Comparison of ENCODE assay signal across 1 cellular context in the genomic region with DNA sequence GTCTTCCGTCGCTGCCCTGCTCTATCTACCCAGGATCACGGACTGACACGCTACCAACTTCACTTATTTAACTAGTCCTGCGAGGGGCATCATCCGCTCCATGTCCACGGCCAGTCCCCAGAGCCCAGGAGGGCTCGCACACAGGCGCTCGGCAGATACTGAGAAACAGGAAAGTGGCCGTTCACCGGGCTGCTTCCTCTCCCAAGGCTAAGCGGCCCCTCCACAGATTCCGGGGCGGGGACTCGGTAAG.
TF ChIP-seq lines count a peak whose summit lies in the region.

No MANE protein-coding gene starts in this region.

TF ChIP-seq in HepG2, 621 proteins besides CTCF, POLR2A, EP300 and RAD21 (continued from another document and continues in another):
- TF ChIP-seq, protein P1, sequence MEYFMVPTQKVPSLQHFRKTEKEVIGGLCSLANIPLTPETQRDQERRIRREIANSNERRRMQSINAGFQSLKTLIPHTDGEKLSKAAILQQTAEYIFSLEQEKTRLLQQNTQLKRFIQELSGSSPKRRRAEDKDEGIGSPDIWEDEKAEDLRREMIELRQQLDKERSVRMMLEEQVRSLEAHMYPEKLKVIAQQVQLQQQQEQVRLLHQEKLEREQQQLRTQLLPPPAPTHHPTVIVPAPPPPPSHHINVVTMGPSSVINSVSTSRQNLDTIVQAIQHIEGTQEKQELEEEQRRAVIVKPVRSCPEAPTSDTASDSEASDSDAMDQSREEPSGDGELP (IDR thresholded peaks at IDR 0.05; ENCODE audit: borderline replicate concordance, low read depth) = no peak
- TF ChIP-seq, protein P2, sequence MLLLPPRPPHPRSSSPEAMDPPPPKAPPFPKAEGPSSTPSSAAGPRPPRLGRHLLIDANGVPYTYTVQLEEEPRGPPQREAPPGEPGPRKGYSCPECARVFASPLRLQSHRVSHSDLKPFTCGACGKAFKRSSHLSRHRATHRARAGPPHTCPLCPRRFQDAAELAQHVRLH (CRISPR knock-in tag; IDR thresholded peaks at IDR 0.05; ENCODE audit: borderline replicate concordance, low read depth) = peak; percentile 9; the same call in 1 of the 2 replicates
- no peak for TF ChIP-seq KDM5A (IDR thresholded peaks at IDR 0.05; ENCODE audit: borderline replicate concordance, low read length)
- no peak for TF ChIP-seq NFKB2 (CRISPR knock-in tag; IDR thresholded peaks at IDR 0.05; ENCODE audit: borderline replicate concordance)
- TF ChIP-seq ZNF761 (CRISPR knock-in tag; conservative IDR thresholded peaks at IDR 0.05) = no peak; the same call in 1 of the 2 replicates
- TF ChIP-seq ZNF33B (CRISPR knock-in tag; IDR thresholded peaks at IDR 0.05) = no peak
- TF ChIP-seq, protein P3, sequence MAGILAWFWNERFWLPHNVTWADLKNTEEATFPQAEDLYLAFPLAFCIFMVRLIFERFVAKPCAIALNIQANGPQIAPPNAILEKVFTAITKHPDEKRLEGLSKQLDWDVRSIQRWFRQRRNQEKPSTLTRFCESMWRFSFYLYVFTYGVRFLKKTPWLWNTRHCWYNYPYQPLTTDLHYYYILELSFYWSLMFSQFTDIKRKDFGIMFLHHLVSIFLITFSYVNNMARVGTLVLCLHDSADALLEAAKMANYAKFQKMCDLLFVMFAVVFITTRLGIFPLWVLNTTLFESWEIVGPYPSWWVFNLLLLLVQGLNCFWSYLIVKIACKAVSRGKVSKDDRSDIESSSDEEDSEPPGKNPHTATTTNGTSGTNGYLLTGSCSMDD (CRISPR knock-in tag; IDR thresholded peaks at IDR 0.05) = no peak
- TF ChIP-seq, protein P4, sequence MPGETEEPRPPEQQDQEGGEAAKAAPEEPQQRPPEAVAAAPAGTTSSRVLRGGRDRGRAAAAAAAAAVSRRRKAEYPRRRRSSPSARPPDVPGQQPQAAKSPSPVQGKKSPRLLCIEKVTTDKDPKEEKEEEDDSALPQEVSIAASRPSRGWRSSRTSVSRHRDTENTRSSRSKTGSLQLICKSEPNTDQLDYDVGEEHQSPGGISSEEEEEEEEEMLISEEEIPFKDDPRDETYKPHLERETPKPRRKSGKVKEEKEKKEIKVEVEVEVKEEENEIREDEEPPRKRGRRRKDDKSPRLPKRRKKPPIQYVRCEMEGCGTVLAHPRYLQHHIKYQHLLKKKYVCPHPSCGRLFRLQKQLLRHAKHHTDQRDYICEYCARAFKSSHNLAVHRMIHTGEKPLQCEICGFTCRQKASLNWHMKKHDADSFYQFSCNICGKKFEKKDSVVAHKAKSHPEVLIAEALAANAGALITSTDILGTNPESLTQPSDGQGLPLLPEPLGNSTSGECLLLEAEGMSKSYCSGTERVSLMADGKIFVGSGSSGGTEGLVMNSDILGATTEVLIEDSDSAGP (CRISPR knock-in tag; IDR thresholded peaks at IDR 0.05; ENCODE audit: borderline replicate concordance) = no peak
- no peak for TF ChIP-seq HNF4A (CRISPR knock-in tag; IDR thresholded peaks at IDR 0.05)
- no peak for TF ChIP-seq ZFP62 (CRISPR knock-in tag; IDR thresholded peaks at IDR 0.05)
- no peak for TF ChIP-seq FOXJ3 (CRISPR knock-in tag; IDR thresholded peaks at IDR 0.05; ENCODE audit: borderline replicate concordance)
- peak; percentile 46; the same call in 1 of the 2 replicates for TF ChIP-seq ZMYM2 (CRISPR knock-in tag; IDR thresholded peaks at IDR 0.05)
- TF ChIP-seq THAP11 (CRISPR knock-in tag; IDR thresholded peaks at IDR 0.05) = no peak
- TF ChIP-seq, protein P5, sequence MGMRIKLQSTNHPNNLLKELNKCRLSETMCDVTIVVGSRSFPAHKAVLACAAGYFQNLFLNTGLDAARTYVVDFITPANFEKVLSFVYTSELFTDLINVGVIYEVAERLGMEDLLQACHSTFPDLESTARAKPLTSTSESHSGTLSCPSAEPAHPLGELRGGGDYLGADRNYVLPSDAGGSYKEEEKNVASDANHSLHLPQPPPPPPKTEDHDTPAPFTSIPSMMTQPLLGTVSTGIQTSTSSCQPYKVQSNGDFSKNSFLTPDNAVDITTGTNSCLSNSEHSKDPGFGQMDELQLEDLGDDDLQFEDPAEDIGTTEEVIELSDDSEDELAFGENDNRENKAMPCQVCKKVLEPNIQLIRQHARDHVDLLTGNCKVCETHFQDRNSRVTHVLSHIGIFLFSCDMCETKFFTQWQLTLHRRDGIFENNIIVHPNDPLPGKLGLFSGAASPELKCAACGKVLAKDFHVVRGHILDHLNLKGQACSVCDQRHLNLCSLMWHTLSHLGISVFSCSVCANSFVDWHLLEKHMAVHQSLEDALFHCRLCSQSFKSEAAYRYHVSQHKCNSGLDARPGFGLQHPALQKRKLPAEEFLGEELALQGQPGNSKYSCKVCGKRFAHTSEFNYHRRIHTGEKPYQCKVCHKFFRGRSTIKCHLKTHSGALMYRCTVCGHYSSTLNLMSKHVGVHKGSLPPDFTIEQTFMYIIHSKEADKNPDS (CRISPR knock-in tag; IDR thresholded peaks at IDR 0.05) = 0 out of 2 replicates have a peak, but pooled peaks have one; percentile 31
- no peak for TF ChIP-seq ZC3H4 (CRISPR knock-in tag; IDR thresholded peaks at IDR 0.05; ENCODE audit: borderline replicate concordance)
- TF ChIP-seq CENPT (CRISPR knock-in tag; IDR thresholded peaks at IDR 0.05; ENCODE audit: low read depth) = no peak
- TF ChIP-seq ZNF326 (CRISPR knock-in tag; IDR thresholded peaks at IDR 0.05; ENCODE audit: borderline replicate concordance) = no peak
- TF ChIP-seq GLI4 (CRISPR knock-in tag; IDR thresholded peaks at IDR 0.05; ENCODE audit: borderline replicate concordance) = no peak
- peak; percentile 60 for TF ChIP-seq ZNF891 (CRISPR knock-in tag; IDR thresholded peaks at IDR 0.05)
- 0 out of 2 replicates have a peak, but pooled peaks have one; percentile 17 for TF ChIP-seq CAMTA2 (CRISPR knock-in tag; IDR thresholded peaks at IDR 0.05; ENCODE audit: borderline replicate concordance)
- TF ChIP-seq, protein P6, sequence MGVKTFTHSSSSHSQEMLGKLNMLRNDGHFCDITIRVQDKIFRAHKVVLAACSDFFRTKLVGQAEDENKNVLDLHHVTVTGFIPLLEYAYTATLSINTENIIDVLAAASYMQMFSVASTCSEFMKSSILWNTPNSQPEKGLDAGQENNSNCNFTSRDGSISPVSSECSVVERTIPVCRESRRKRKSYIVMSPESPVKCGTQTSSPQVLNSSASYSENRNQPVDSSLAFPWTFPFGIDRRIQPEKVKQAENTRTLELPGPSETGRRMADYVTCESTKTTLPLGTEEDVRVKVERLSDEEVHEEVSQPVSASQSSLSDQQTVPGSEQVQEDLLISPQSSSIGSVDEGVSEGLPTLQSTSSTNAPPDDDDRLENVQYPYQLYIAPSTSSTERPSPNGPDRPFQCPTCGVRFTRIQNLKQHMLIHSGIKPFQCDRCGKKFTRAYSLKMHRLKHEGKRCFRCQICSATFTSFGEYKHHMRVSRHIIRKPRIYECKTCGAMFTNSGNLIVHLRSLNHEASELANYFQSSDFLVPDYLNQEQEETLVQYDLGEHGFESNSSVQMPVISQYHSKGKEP (CRISPR knock-in tag; IDR thresholded peaks at IDR 0.05) = no peak
- TF ChIP-seq ZNF335 (CRISPR knock-in tag; IDR thresholded peaks at IDR 0.05) = no peak
- no peak for TF ChIP-seq RARG (CRISPR knock-in tag; IDR thresholded peaks at IDR 0.05; ENCODE audit: low read depth)
- peak; percentile 24; the same call in 1 of the 2 replicates for TF ChIP-seq NFE2L1 (CRISPR knock-in tag; IDR thresholded peaks at IDR 0.05; ENCODE audit: borderline replicate concordance)
- no peak for TF ChIP-seq ZNF616 (CRISPR knock-in tag; IDR thresholded peaks at IDR 0.05; ENCODE audit: low read depth)
- TF ChIP-seq, protein P7, sequence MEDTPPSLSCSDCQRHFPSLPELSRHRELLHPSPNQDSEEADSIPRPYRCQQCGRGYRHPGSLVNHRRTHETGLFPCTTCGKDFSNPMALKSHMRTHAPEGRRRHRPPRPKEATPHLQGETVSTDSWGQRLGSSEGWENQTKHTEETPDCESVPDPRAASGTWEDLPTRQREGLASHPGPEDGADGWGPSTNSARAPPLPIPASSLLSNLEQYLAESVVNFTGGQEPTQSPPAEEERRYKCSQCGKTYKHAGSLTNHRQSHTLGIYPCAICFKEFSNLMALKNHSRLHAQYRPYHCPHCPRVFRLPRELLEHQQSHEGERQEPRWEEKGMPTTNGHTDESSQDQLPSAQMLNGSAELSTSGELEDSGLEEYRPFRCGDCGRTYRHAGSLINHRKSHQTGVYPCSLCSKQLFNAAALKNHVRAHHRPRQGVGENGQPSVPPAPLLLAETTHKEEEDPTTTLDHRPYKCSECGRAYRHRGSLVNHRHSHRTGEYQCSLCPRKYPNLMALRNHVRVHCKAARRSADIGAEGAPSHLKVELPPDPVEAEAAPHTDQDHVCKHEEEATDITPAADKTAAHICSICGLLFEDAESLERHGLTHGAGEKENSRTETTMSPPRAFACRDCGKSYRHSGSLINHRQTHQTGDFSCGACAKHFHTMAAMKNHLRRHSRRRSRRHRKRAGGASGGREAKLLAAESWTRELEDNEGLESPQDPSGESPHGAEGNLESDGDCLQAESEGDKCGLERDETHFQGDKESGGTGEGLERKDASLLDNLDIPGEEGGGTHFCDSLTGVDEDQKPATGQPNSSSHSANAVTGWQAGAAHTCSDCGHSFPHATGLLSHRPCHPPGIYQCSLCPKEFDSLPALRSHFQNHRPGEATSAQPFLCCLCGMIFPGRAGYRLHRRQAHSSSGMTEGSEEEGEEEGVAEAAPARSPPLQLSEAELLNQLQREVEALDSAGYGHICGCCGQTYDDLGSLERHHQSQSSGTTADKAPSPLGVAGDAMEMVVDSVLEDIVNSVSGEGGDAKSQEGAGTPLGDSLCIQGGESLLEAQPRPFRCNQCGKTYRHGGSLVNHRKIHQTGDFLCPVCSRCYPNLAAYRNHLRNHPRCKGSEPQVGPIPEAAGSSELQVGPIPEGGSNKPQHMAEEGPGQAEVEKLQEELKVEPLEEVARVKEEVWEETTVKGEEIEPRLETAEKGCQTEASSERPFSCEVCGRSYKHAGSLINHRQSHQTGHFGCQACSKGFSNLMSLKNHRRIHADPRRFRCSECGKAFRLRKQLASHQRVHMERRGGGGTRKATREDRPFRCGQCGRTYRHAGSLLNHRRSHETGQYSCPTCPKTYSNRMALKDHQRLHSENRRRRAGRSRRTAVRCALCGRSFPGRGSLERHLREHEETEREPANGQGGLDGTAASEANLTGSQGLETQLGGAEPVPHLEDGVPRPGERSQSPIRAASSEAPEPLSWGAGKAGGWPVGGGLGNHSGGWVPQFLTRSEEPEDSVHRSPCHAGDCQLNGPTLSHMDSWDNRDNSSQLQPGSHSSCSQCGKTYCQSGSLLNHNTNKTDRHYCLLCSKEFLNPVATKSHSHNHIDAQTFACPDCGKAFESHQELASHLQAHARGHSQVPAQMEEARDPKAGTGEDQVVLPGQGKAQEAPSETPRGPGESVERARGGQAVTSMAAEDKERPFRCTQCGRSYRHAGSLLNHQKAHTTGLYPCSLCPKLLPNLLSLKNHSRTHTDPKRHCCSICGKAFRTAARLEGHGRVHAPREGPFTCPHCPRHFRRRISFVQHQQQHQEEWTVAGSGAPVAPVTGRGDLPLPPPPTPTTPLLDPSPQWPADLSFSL (CRISPR knock-in tag; IDR thresholded peaks at IDR 0.05) = no peak
- TF ChIP-seq ZNF350 (CRISPR knock-in tag; IDR thresholded peaks at IDR 0.05; ENCODE audit: borderline replicate concordance, low read depth) = no peak
- TF ChIP-seq ZNF614 (CRISPR knock-in tag; IDR thresholded peaks at IDR 0.05; ENCODE audit: borderline replicate concordance) = no peak
- TF ChIP-seq ZNF224 (CRISPR knock-in tag; IDR thresholded peaks at IDR 0.05) = no peak
- TF ChIP-seq ZNF546 (CRISPR knock-in tag; conservative IDR thresholded peaks at IDR 0.05) = no peak
- no peak for TF ChIP-seq TBX3 (IDR thresholded peaks at IDR 0.05; ENCODE audit: borderline replicate concordance)
- no peak for TF ChIP-seq REL (CRISPR knock-in tag; conservative IDR thresholded peaks at IDR 0.05)
- no peak for TF ChIP-seq FIP1L1 (IDR thresholded peaks at IDR 0.05; ENCODE audit: borderline replicate concordance, insufficient read depth, low read depth, low read length)
- no peak for TF ChIP-seq ZFP82 (CRISPR knock-in tag; IDR thresholded peaks at IDR 0.05; ENCODE audit: borderline replicate concordance)
- no peak for TF ChIP-seq ISL2 (CRISPR knock-in tag; IDR thresholded peaks at IDR 0.05)
- TF ChIP-seq, protein P8, sequence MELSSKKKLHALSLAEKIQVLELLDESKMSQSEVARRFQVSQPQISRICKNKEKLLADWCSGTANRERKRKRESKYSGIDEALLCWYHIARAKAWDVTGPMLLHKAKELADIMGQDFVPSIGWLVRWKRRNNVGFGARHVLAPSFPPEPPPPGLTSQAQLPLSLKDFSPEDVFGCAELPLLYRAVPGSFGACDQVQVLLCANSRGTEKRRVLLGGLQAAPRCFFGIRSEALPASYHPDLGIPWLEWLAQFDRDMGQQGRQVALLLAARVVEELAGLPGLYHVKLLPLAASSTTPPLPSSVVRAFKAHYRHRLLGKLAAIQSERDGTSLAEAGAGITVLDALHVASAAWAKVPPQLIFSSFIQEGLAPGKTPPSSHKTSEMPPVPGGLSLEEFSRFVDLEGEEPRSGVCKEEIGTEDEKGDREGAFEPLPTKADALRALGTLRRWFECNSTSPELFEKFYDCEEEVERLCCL (CRISPR knock-in tag; IDR thresholded peaks at IDR 0.05; ENCODE audit: borderline replicate concordance) = no peak
- TF ChIP-seq ZNF232 (CRISPR knock-in tag; IDR thresholded peaks at IDR 0.05; ENCODE audit: borderline replicate concordance) = no peak
- 0 out of 2 replicates have a peak, but pooled peaks have one; percentile 75 for TF ChIP-seq ZNF615 (CRISPR knock-in tag; IDR thresholded peaks at IDR 0.05; ENCODE audit: borderline replicate concordance)
- TF ChIP-seq, protein P9, sequence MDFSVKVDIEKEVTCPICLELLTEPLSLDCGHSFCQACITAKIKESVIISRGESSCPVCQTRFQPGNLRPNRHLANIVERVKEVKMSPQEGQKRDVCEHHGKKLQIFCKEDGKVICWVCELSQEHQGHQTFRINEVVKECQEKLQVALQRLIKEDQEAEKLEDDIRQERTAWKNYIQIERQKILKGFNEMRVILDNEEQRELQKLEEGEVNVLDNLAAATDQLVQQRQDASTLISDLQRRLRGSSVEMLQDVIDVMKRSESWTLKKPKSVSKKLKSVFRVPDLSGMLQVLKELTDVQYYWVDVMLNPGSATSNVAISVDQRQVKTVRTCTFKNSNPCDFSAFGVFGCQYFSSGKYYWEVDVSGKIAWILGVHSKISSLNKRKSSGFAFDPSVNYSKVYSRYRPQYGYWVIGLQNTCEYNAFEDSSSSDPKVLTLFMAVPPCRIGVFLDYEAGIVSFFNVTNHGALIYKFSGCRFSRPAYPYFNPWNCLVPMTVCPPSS (IDR thresholded peaks at IDR 0.05) = no peak
- TF ChIP-seq, protein P10, sequence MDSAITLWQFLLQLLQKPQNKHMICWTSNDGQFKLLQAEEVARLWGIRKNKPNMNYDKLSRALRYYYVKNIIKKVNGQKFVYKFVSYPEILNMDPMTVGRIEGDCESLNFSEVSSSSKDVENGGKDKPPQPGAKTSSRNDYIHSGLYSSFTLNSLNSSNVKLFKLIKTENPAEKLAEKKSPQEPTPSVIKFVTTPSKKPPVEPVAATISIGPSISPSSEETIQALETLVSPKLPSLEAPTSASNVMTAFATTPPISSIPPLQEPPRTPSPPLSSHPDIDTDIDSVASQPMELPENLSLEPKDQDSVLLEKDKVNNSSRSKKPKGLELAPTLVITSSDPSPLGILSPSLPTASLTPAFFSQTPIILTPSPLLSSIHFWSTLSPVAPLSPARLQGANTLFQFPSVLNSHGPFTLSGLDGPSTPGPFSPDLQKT (CRISPR knock-in tag; IDR thresholded peaks at IDR 0.05; ENCODE audit: borderline replicate concordance) = no peak
- no peak for TF ChIP-seq ZNF160 (CRISPR knock-in tag; IDR thresholded peaks at IDR 0.05)
- TF ChIP-seq MLLT10 (CRISPR knock-in tag; IDR thresholded peaks at IDR 0.05) = no peak
- TF ChIP-seq SRSF9 (IDR thresholded peaks at IDR 0.05; ENCODE audit: borderline replicate concordance, insufficient read depth, low read depth, low read length, poor library complexity, severe bottlenecking) = no peak
